Comparison of ENCODE assay signal across 12 cellular contexts in genomic region chr5:131532016-131532640, GRCh38.
DNase-seq lines count a peak whose midpoint lies in the region; ATAC-seq, FAIRE-seq and TF ChIP-seq lines count a peak whose summit lies in the region.
"Had no signal": no experiment of that assay in that cellular context is flagged by ENCODE, and none has a peak within 500 bp of the region (broad histone marks: within the 10 kb centered on the region; RNA-seq: fewer than 3 reads in every experiment).

No MANE protein-coding gene starts in this region.

- H3K27me3 ChIP-seq in lower lobe of right lung (ENCODE audit: low read depth), result no peaks in the 10 kb centered on the region
- H3K27me3 ChIP-seq: cardiac muscle cell had no signal

- H3K36me3 ChIP-seq in lower lobe of right lung, result no peaks in the 10 kb centered on the region
- H3K36me3 ChIP-seq: cardiac muscle cell, HAP-1 had no signal

- H3K9me3 ChIP-seq in lower lobe of right lung, result no peaks in the 10 kb centered on the region
- H3K9me3 ChIP-seq: HAP-1 had no signal

- H3K4me1 ChIP-seq in lower lobe of right lung, result peaks cover 19% of the 10 kb centered on the region

- intact Hi-C loops in lower lobe of right lung (cut with DNase I), result no loop called here

- ATAC-seq in activated naive CD8-positive, alpha-beta T cell treated with anti-CD3 and anti-CD28 coated beads, Interleukin-2, amount 10 ng/mL, durations not matched to agents 7 days and 5 days (ENCODE audit: low read depth), result peak; percentile 53
- ATAC-seq in lower lobe of right lung (no peak), GM19463 (IDR thresholded peaks at IDR 0.05; ENCODE audit: unreplicated experiment) (no peak)

- H3K4me3 ChIP-seq in lower lobe of right lung, result no peak overlapping the region
- H3K4me3 ChIP-seq: cardiac muscle cell, HAP-1 had no signal

- POLR2A ChIA-PET in activated naive CD8-positive, alpha-beta T cell treated with anti-CD3 and anti-CD28 coated beads, Interleukin-2, amount 10 ng/mL, durations not matched to agents 7 days and 5 days (lab: Charles Lee), result interaction anchor here (0.5 to 1.6 kb wide), 5 partner anchors 14 to 270 kb away, joined by 3 read pairs; no protein-coding TSS in a partner anchor

- TF ChIP-seq CTCF in 22Rv1 (IDR thresholded peaks at IDR 0.05) (no peak), lower lobe of right lung (IDR thresholded peaks at IDR 0.05) (no peak)

- DNase-seq in GM19239 (ENCODE audit: insufficient read length, low spot score), result no peak
- DNase-seq in activated naive CD8-positive, alpha-beta T cell treated with anti-CD3 and anti-CD28 coated beads, Interleukin-2, amount 10 ng/mL, durations not matched to agents 7 days and 5 days, result no peak
- DNase-seq in lower lobe of right lung, result no peak
- no peak for DNase-seq in NCI-H128 (lab: John Stamatoyannopoulos, UW; ENCODE audit: unreplicated experiment)
- no peak for DNase-seq in activated gamma-delta T cell treated with Interleukin-2 at 50 U/mL for 16 hours
- no peak for DNase-seq in COLO829 (ENCODE audit: low spot score)
- DNase-seq: NCI-H526 had no signal

- peak; percentile 68 for FAIRE-seq in GM19239 (lab: Jason Lieb, UNC)

- no peaks in the 10 kb centered on the region for H3K27me3 Mint-ChIP-seq in activated naive CD8-positive, alpha-beta T cell treated with anti-CD3 and anti-CD28 coated beads, Interleukin-2, amount 10 ng/mL, durations not matched to agents 7 days and 5 days
- H3K27me3 Mint-ChIP-seq: progenitor cell of endocrine pancreas had no signal

- H3K4me1 Mint-ChIP-seq in activated naive CD8-positive, alpha-beta T cell treated with anti-CD3 and anti-CD28 coated beads, Interleukin-2, amount 10 ng/mL, durations not matched to agents 7 days and 5 days, result peaks cover 58% of the 10 kb centered on the region

- H3K27ac ChIP-seq in 22Rv1 (0 out of 2 replicates have a peak overlapping the region, but pooled peaks have one; percentile 9), lower lobe of right lung (peak overlapping the region; percentile 28)
- H3K27ac ChIP-seq: cardiac muscle cell had no signal

- no peaks in the 10 kb centered on the region for H3K9me3 Mint-ChIP-seq in activated naive CD8-positive, alpha-beta T cell treated with anti-CD3 and anti-CD28 coated beads, Interleukin-2, amount 10 ng/mL, durations not matched to agents 7 days and 5 days

- peak overlapping the region; percentile 91 for H3K27ac Mint-ChIP-seq in activated naive CD8-positive, alpha-beta T cell treated with anti-CD3 and anti-CD28 coated beads, Interleukin-2, amount 10 ng/mL, durations not matched to agents 7 days and 5 days
- H3K27ac Mint-ChIP-seq: progenitor cell of endocrine pancreas had no signal

- peak overlapping the region; percentile 86 for H3K4me3 Mint-ChIP-seq in activated naive CD8-positive, alpha-beta T cell treated with anti-CD3 and anti-CD28 coated beads, Interleukin-2, amount 10 ng/mL, durations not matched to agents 7 days and 5 days

- peaks cover 11% of the 10 kb centered on the region for H3K36me3 Mint-ChIP-seq in activated naive CD8-positive, alpha-beta T cell treated with anti-CD3 and anti-CD28 coated beads, Interleukin-2, amount 10 ng/mL, durations not matched to agents 7 days and 5 days
